Comparison of ENCODE assay signal across 1 cellular context in genomic region chr20:25509084-25509483, GRCh38.
TF ChIP-seq lines count a peak whose summit lies in the region.

No MANE protein-coding gene starts in this region.

TF ChIP-seq in H1, 55 proteins besides CTCF, POLR2A, EP300 and RAD21:
- TF ChIP-seq JUN (IDR thresholded peaks at IDR 0.05; ENCODE audit: low read depth, low read length), result no peak
- TF ChIP-seq USF2 (IDR thresholded peaks at IDR 0.05; ENCODE audit: low read length), result no peak
- TF ChIP-seq SAP30 (IDR thresholded peaks at IDR 0.05; ENCODE audit: insufficient read depth, insufficient replicate concordance, low read length), result no peak
- TF ChIP-seq MAFK (IDR thresholded peaks at IDR 0.05; ENCODE audit: low read depth, low read length), result no peak
- no peak for TF ChIP-seq TBP (IDR thresholded peaks at IDR 0.05; ENCODE audit: low read depth, low read length)
- no peak for TF ChIP-seq KDM4A (IDR thresholded peaks at IDR 0.05; ENCODE audit: low read depth, low read length, severe bottlenecking)
- TF ChIP-seq HDAC6 (IDR thresholded peaks at IDR 0.05; ENCODE audit: low read depth, low read length), result no peak
- no peak for TF ChIP-seq HDAC2 (IDR thresholded peaks at IDR 0.05; ENCODE audit: borderline replicate concordance in 1 of 2, low read depth in 2 of 2, low read length in 2 of 2)
- no peak for TF ChIP-seq CBX5 (IDR thresholded peaks at IDR 0.05; ENCODE audit: low read depth, low read length)
TF ChIP-seq in H1: peak in this region for 0.
